Comparison of ENCODE assay signal across 26 cellular contexts in the genomic region with DNA sequence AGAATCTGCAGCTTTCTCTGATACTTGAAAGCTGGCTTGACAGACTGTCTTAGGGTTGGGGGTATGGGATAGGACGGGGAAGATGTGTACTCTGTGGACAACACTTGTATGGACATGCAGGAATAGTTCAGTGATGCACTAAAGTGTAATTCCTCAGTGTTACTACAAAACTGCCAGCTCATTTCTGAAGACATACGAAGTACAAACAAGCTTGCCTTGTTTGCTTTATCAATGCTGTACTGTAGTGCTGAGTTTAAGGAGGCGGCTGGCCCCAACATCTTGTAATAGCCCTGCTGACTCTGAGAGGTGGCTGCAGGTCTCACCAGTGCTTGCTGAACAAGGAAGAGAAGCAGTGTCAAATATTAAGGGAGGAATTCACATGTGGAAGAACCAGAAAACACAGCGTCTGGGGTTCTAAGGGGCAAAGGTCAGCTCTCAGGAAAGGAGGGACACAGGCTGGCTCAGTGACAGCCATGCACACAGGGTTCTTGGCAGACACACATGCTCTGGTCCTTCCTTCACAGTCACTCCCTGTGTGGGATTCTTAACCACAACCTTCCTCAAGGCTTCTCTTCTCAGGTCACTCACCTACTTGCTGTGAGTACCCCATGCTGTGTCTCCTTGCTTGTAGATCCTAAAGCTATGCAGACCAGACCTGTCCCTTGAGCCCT. TPM values are rescaled to one million over a fixed set of nuclear protein-coding genes. Genes with fewer than 3 reads are reported as not detected.
DNase-seq lines count a peak whose midpoint lies in the region; ATAC-seq and TF ChIP-seq lines count a peak whose summit lies in the region.
"Had no signal": no experiment of that assay in that cellular context is flagged by ENCODE, and none has a peak within 500 bp of the region (broad histone marks: within the 10 kb centered on the region; RNA-seq: fewer than 3 reads in every experiment).

No MANE protein-coding gene starts in this region.

- no peaks in the 10 kb centered on the region for H3K27me3 ChIP-seq in mammary epithelial cell (ENCODE audit: insufficient read depth, low read length)
- H3K27me3 ChIP-seq in lower lobe of right lung (ENCODE audit: low read depth), result no peaks in the 10 kb centered on the region
- H3K27me3 ChIP-seq in suprapubic skin, result peaks cover 2% of the 10 kb centered on the region
- H3K27me3 ChIP-seq in SJCRH30, result no peaks in the 10 kb centered on the region
- H3K27me3 ChIP-seq: colonic mucosa had no signal

- TF ChIP-seq EP300 in suprapubic skin (IDR thresholded peaks at IDR 0.05), result no peak

- intact Hi-C loops in mammary epithelial cell (cut with micrococcal nuclease) (no loop called here), lower lobe of right lung (cut with DNase I) (no loop called here)

- TF ChIP-seq CTCF in mammary epithelial cell (conservative IDR thresholded peaks at IDR 0.05 in 1 of 2, IDR thresholded peaks at IDR 0.05 in 1 of 2; ENCODE audit: extremely low read depth in 1 of 2, insufficient read depth in 1 of 2, low read depth in 1 of 2, low read length in 2 of 2) (no peak), lower lobe of right lung (IDR thresholded peaks at IDR 0.05) (no peak), suprapubic skin (IDR thresholded peaks at IDR 0.05) (no peak)

- no peaks in the 10 kb centered on the region for H3K9me3 ChIP-seq in mammary epithelial cell (replicated peaks; ENCODE audit: insufficient read depth, low read length)
- no peaks in the 10 kb centered on the region for H3K9me3 ChIP-seq in lower lobe of right lung
- no peaks in the 10 kb centered on the region for H3K9me3 ChIP-seq in suprapubic skin
- no peaks in the 10 kb centered on the region for H3K9me3 ChIP-seq in SJCRH30 (replicated peaks)
- H3K9me3 ChIP-seq: colonic mucosa had no signal

- dilution Hi-C loops in mammary epithelial cell (cut with HindIII; ENCODE audit: low sequenced_read_pairs), result no loop called here

- no peaks in the 10 kb centered on the region for H3K79me2 ChIP-seq in mammary epithelial cell (ENCODE audit: insufficient read depth, low read length)

- in situ Hi-C loops in mammary epithelial cell (cut with MboI; ENCODE audit: low sequenced_read_pairs in 2 of 2), result no loop called here

- peak; percentile 69 to 74 for ATAC-seq in lower lobe of right lung
- ATAC-seq in HG03439 (IDR thresholded peaks at IDR 0.05; ENCODE audit: unreplicated experiment), result no peak
- ATAC-seq: activated CD4-positive, CD25-positive, alpha-beta regulatory T cell treated with anti-CD3 and anti-CD28 coated beads, Interleukin-2, amount 50 U/mL, for 24 hours; GM12878; K562; SK-N-SH treated with all-trans-retinoic acid at 6 μM for 48 hours had no signal

- peak overlapping the region; percentile 67 for H3K9ac ChIP-seq in mammary epithelial cell (ENCODE audit: insufficient read depth, low read length)

- H3K4me1 ChIP-seq in mammary epithelial cell (ENCODE audit: insufficient read depth, low read length), result peaks cover 75% of the 10 kb centered on the region
- H3K4me1 ChIP-seq in lower lobe of right lung, result peaks cover 3% of the 10 kb centered on the region
- no peaks in the 10 kb centered on the region for H3K4me1 ChIP-seq in suprapubic skin
- H3K4me1 ChIP-seq in SJCRH30, result no peaks in the 10 kb centered on the region
- H3K4me1 ChIP-seq: colonic mucosa had no signal

- BruUV-seq in mammary epithelial cell (replicated peaks; lab: Mats Ljungman, UMichigan), result no TSS peak

- TF ChIP-seq POLR2A in suprapubic skin (IDR thresholded peaks at IDR 0.05), result no peak

- WGBS in mammary epithelial cell (ENCODE audit: low coverage, missing lambda C conversion rate), result 0% methylated on average over 4 of the region's 4 CpGs
- 71% methylated on average over 4 of the region's 4 CpGs for WGBS in suprapubic skin

- H3K36me3 ChIP-seq in mammary epithelial cell (ENCODE audit: insufficient read depth, low read length), result no peaks in the 10 kb centered on the region
- H3K36me3 ChIP-seq in lower lobe of right lung, result no peaks in the 10 kb centered on the region
- no peaks in the 10 kb centered on the region for H3K36me3 ChIP-seq in suprapubic skin
- H3K36me3 ChIP-seq in SJCRH30, result no peaks in the 10 kb centered on the region
- H3K36me3 ChIP-seq: colonic mucosa had no signal

- DNase-seq in HT1080 (ENCODE audit: low read depth), result peak; percentile 49
- peak; percentile 95 for DNase-seq in mammary epithelial cell
- peak; percentile 58 for DNase-seq in lower lobe of right lung
- DNase-seq in suprapubic skin (ENCODE audit: low spot score in 2 of 2), result no peak
- DNase-seq in SJCRH30, result no peak
- DNase-seq in AG08396 (ENCODE audit: low spot score), result no peak
- DNase-seq in NK-92 (lab: John Stamatoyannopoulos, UW; ENCODE audit: unreplicated experiment), result no peak
- DNase-seq: CD4-positive, alpha-beta T cell; colonic mucosa; DMS153; H9; hypothalamus; midbrain; NCI-H1694 treated with DMSO at 0.1 percent for 48 hours; NCI-H2227 treated with DMSO at 0.1 percent for 48 hours; NCI-H82; stimulated activated CD4-positive, alpha-beta T cell treated with anti-CD3 and anti-CD28 coated beads, Interleukin-15, amount 100 ng/mL, for 24 hours; stimulated activated naive CD4-positive, alpha-beta T cell; T-helper 9 cell had no signal

- peak overlapping the region; percentile 69 for H2AFZ ChIP-seq in mammary epithelial cell (ENCODE audit: low read depth, low read length)

- H3K4me3 ChIP-seq in mammary epithelial cell (replicated peaks in 1 of 3; ENCODE audit: insufficient read depth in 1 of 3, low read depth in 2 of 3, low read length in 3 of 3) (no peak overlapping the region), lower lobe of right lung (no peak overlapping the region), suprapubic skin (no peak overlapping the region), SJCRH30 (no peak overlapping the region)
- H3K4me3 ChIP-seq: colonic mucosa, GM12878, K562 had no signal

- no peaks in the 10 kb centered on the region for H4K20me1 ChIP-seq in mammary epithelial cell (ENCODE audit: insufficient read depth, low read length)

- CTCF ChIA-PET in mammary epithelial cell (lab: Charles Lee; ENCODE audit: low non-redundant PET), result no interaction called here

- H3K4me2 ChIP-seq in mammary epithelial cell (ENCODE audit: insufficient read depth, low read depth, low read length), result peak overlapping the region; percentile 52

- H3K27ac ChIP-seq in mammary epithelial cell (ENCODE audit: insufficient read depth, low read depth, low read length), result peak overlapping the region; percentile 88
- no peak overlapping the region for H3K27ac ChIP-seq in lower lobe of right lung
- peak overlapping the region; percentile 65 for H3K27ac ChIP-seq in suprapubic skin
- H3K27ac ChIP-seq in SJCRH30, result no peak overlapping the region
- H3K27ac ChIP-seq: colonic mucosa, HL-60 had no signal

RNA-seq across cellular contexts. Expression of a gene that starts 39.8 kb away (rescaled TPM):
- total RNA-seq in HT1080 (2014; rRNA removed; shearing (Covaris generic)), result 142 and 177 TPM in 2 replicates
- 83.5 and 95.7 TPM in 2 replicates for polyA plus RNA-seq in HT1080 (2015; cell fraction: cytosol; rRNA removed)
- 39.2 and 48.2 TPM in 2 replicates for polyA plus RNA-seq in HT1080 (2015; cell fraction: nucleus; rRNA removed)
- total RNA-seq in mammary epithelial cell (10 to 100 TPM; 19.2 to 28.7 TPM), lower lobe of right lung (31.7 TPM), suprapubic skin (10 to 100 TPM in 1 of 4 donors, 1 to 10 TPM in 3; 5.7 to 11.4 (median 7.9) TPM)
- 28.0 TPM for polyA plus RNA-seq in mammary epithelial cell
- 37.7 TPM for polyA minus RNA-seq in mammary epithelial cell
- not detected in 2 replicates for total RNA-seq in SJCRH30 (2014; rRNA removed; shearing (Covaris generic))
- total RNA-seq: activated T-helper 1 cell treated with anti-CD3 and anti-CD28 coated beads, Interleukin-12 subunit alpha, Interleukin-12 subunit beta, Interleukin-2, Interleukin-4 antibody, amounts not matched to agents 30 ng/mL and 10 ng/mL and 1 ng/mL, durations not matched to agents 14 hours and 24 hours and 36 hours; CD4-positive, alpha-beta T cell; K562 had no signal
- polyA plus RNA-seq: K562 had no signal

RNA-seq across cellular contexts. Expression of a gene that starts 46.0 kb away (rescaled TPM):
- 80.5 and 119 TPM in 2 replicates for total RNA-seq in HT1080 (2014; rRNA removed; shearing (Covaris generic))
- 67.1 and 67.8 TPM in 2 replicates for polyA plus RNA-seq in HT1080 (2015; cell fraction: cytosol; rRNA removed)
- polyA plus RNA-seq in HT1080 (2015; cell fraction: nucleus; rRNA removed), result 39.2 and 41.4 TPM in 2 replicates
- 10 to 100 TPM; 30.3 to 59.4 TPM for total RNA-seq in mammary epithelial cell
- polyA plus RNA-seq in mammary epithelial cell, result 26.0 TPM
- polyA minus RNA-seq in mammary epithelial cell, result 9.3 TPM
- total RNA-seq in lower lobe of right lung, result 39.8 TPM
- total RNA-seq in suprapubic skin, result 10 to 100 TPM; 24.6 to 44.5 (median 27.5) TPM
- total RNA-seq in SJCRH30 (2014; rRNA removed; shearing (Covaris generic)), result 74.5 and 85.9 TPM in 2 replicates

Comparison
In these comparisons a context has a peak if more than half of its experiments do, and no peak if none do; other contexts are left out.
1. DNase-seq: peak in HT1080 (single experiment), mammary epithelial cell (single experiment) and lower lobe of right lung (single experiment); none in suprapubic skin (0 of 2), SJCRH30 (0 of 2), AG08396 (single experiment) and NK-92 (single experiment).
2. H3K27ac ChIP-seq: peak in mammary epithelial cell (single experiment) and suprapubic skin (single experiment); none in lower lobe of right lung (single experiment) and SJCRH30 (single experiment).